In the genomic region with DNA sequence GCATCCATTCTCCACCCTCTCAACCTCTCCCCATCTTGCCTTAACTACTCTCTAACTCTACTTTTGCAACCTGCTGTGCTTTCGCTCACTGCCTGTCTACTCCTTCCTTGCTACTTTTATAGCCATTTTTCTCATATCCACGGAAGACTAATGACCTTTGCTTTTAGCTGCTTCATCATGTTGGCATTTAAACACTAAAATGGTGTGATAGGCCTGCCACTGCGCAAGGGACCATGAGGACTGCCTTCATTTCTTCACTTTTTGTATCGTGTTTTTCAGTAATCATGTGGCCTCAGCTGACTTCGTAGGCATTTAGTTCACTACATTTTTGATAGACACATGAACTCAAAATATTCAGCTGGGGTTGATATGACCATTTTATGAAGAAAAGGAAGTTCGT, we compare ENCODE assay signal across 19 cellular contexts.
A peak's percentile ranks its signal among the peaks of the same experiment; 100 is the strongest.
DNase-seq lines count a peak whose midpoint lies in the region; ATAC-seq, FAIRE-seq and TF ChIP-seq lines count a peak whose summit lies in the region.
"Had no signal": no experiment of that assay in that cellular context is flagged by ENCODE, and none has a peak within 500 bp of the region (broad histone marks: within the 10 kb centered on the region; RNA-seq: fewer than 3 reads in every experiment).

No MANE protein-coding gene starts in this region.

- FAIRE-seq in K562 (lab: Jason Lieb, UNC): peak; percentile 78
- FAIRE-seq: D721Med, G401.6, GM12891, GM19239, H54 had no signal

- ATAC-seq in K562 (peak; percentile 37), heart left ventricle (no peak)

- H3K4me1 Mint-ChIP-seq in nephron progenitor cell: peaks cover 5% of the 10 kb centered on the region
- H3K4me1 Mint-ChIP-seq: CD4-positive, CD25-positive, alpha-beta regulatory T cell; CD8-positive, alpha-beta memory T cell had no signal

- no peaks in the 10 kb centered on the region for H3K79me1 ChIP-seq in trophoblast cell (ENCODE audit: low read length)

- no peaks in the 10 kb centered on the region for H3K9me3 ChIP-seq in K562 (replicated peaks; ENCODE audit: control insufficient read depth, insufficient read depth, low read depth, low read length)
- H3K9me3 ChIP-seq in trophoblast cell (ENCODE audit: insufficient read depth, low read depth, low read length): no peaks in the 10 kb centered on the region
- H3K9me3 ChIP-seq in heart left ventricle: peaks cover 0 to 8% (median 0%) of the 10 kb centered on the region in 12 donors
- peaks cover 0 to 2% (median 0%) of the 10 kb centered on the region in 4 donors for H3K9me3 ChIP-seq in sigmoid colon
- H3K9me3 ChIP-seq: BE2C had no signal

- H3K27me3 Mint-ChIP-seq in nephron progenitor cell (ENCODE audit: low read depth, poor library complexity): no peaks in the 10 kb centered on the region

- H3K9ac ChIP-seq in K562 (ENCODE audit: insufficient read depth in 1 of 2, low read depth in 2 of 2, low read length in 2 of 2) (peak overlapping the region in 1 of 2 experiments; percentile 33; a peak in 1 of 4 replicates), trophoblast cell (ENCODE audit: low read length) (no peak overlapping the region)

- DNase-seq in K562 (ENCODE audit: extremely low read depth in 1 of 4, low spot score in 3 of 4) (no peak), nephron progenitor cell (no peak), trophoblast cell (no peak), foreskin fibroblast (no peak), heart left ventricle (no peak), iPS-NIHi11 (ENCODE audit: low spot score) (no peak), sigmoid colon (no peak)
- DNase-seq: ACHN; BE2C; C1 segment of cervical spinal cord; CD4-positive, CD25-positive, alpha-beta regulatory T cell; CD8-positive, alpha-beta memory T cell; COR-L47; HCEC 1CT had no signal

- no peak overlapping the region for H3K14ac ChIP-seq in trophoblast cell (ENCODE audit: low read length)

- H3K4me3 ChIP-seq in K562: no peak overlapping the region
- H3K4me3 ChIP-seq in trophoblast cell (ENCODE audit: low read depth, low read length): no peak overlapping the region
- H3K4me3 ChIP-seq in foreskin fibroblast (ENCODE audit: low read depth in 1 of 2, low read length in 2 of 2): no peak overlapping the region
- H3K4me3 ChIP-seq in heart left ventricle: no peak overlapping the region
- no peak overlapping the region for H3K4me3 ChIP-seq in sigmoid colon

- H3K4ac ChIP-seq in trophoblast cell (ENCODE audit: low read depth, low read length): no peak overlapping the region

- no peak overlapping the region for H2BK5ac ChIP-seq in trophoblast cell (ENCODE audit: low read depth, low read length, poor library complexity)

- no peak for TF ChIP-seq POLR2A in K562 (conservative IDR thresholded peaks at IDR 0.05)
- TF ChIP-seq POLR2A in heart left ventricle (IDR thresholded peaks at IDR 0.05): no peak
- no peak for TF ChIP-seq POLR2A in sigmoid colon (IDR thresholded peaks at IDR 0.05)

- H3K9me1 ChIP-seq in K562 (ENCODE audit: control insufficient read depth, insufficient read depth, low read length): no peaks in the 10 kb centered on the region

- H3K4me2 ChIP-seq in K562 (ENCODE audit: insufficient read depth, low read length) (peak overlapping the region; percentile 36; the same call in 1 of the 2 replicates), trophoblast cell (ENCODE audit: low read length) (no peak overlapping the region)

- H4K20me1 ChIP-seq in K562 (replicated peaks; ENCODE audit: control insufficient read depth, insufficient read depth, low read length): no peaks in the 10 kb centered on the region

- peaks cover 7% of the 10 kb centered on the region for H3K9me3 Mint-ChIP-seq in nephron progenitor cell

- H3K36me3 Mint-ChIP-seq in nephron progenitor cell (ENCODE audit: low read depth): no peaks in the 10 kb centered on the region
- H3K36me3 Mint-ChIP-seq: CD4-positive, CD25-positive, alpha-beta regulatory T cell; CD8-positive, alpha-beta memory T cell had no signal

- H3K27me3 ChIP-seq in K562 (ENCODE audit: control insufficient read depth in 2 of 2, insufficient read depth in 2 of 2, low read length in 2 of 2) (no peaks in the 10 kb centered on the region), trophoblast cell (ENCODE audit: insufficient read depth, low read length) (no peaks in the 10 kb centered on the region), heart left ventricle (no peaks in the 10 kb centered on the region), sigmoid colon (no peaks in the 10 kb centered on the region)
- H3K27me3 ChIP-seq: BE2C had no signal

- H3K36me3 ChIP-seq in K562 (ENCODE audit: control insufficient read depth, insufficient read depth, low read length): no peaks in the 10 kb centered on the region
- no peaks in the 10 kb centered on the region for H3K36me3 ChIP-seq in trophoblast cell (ENCODE audit: control insufficient read depth in 1 of 2, insufficient read depth in 2 of 2, low read length in 2 of 2)
- H3K36me3 ChIP-seq in heart left ventricle: no peaks in the 10 kb centered on the region
- H3K36me3 ChIP-seq in sigmoid colon: no peaks in the 10 kb centered on the region
- H3K36me3 ChIP-seq: BE2C had no signal

- peak overlapping the region; percentile 1 for H3K27ac Mint-ChIP-seq in nephron progenitor cell
- H3K27ac Mint-ChIP-seq: CD4-positive, CD25-positive, alpha-beta regulatory T cell; CD8-positive, alpha-beta memory T cell had no signal

- peak overlapping the region; percentile 90 for H3K27ac ChIP-seq in K562 (ENCODE audit: extremely low read depth, low read depth, low read length)
- H3K27ac ChIP-seq in trophoblast cell (ENCODE audit: low read depth, low read length): no peak overlapping the region
- no peak overlapping the region for H3K27ac ChIP-seq in heart left ventricle
- no peak overlapping the region for H3K27ac ChIP-seq in sigmoid colon

- no peak overlapping the region for H2BK120ac ChIP-seq in trophoblast cell (ENCODE audit: insufficient read depth, low read length, poor library complexity)

- POLR2A ChIA-PET in K562 (lab: Yijun Ruan, JAX): interaction anchor here (0.9 to 1.5 kb wide), 3 partner anchors 9 to 16 kb away, joined by 3 to 4 read pairs (median 4); no protein-coding TSS in a partner anchor

- no peak overlapping the region for H3K18ac ChIP-seq in trophoblast cell (ENCODE audit: low read length)

- TF ChIP-seq EP300 in K562 (IDR thresholded peaks at IDR 0.05; ENCODE audit: low read length) (no peak), sigmoid colon (IDR thresholded peaks at IDR 0.05) (no peak)

- H2BK12ac ChIP-seq in trophoblast cell (ENCODE audit: low read length): no peak overlapping the region

- in situ Hi-C loops in K562 (cut with MboI): no loop called here

- 54% methylated on average over 6 of the region's 6 CpGs for WGBS in K562 (ENCODE audit: insufficient coverage, low coverage, missing lambda C conversion rate)
- WGBS in trophoblast cell (ENCODE audit: extremely low coverage, insufficient coverage, insufficient read length): no CpG with 5 or more reads among the region's 6 CpGs
- 78 to 85% (median 81%) methylated on average over 6 of the region's 6 CpGs for WGBS in heart left ventricle, 4 donors
- WGBS in sigmoid colon, 2 donors: 81 to 87% methylated on average over 6 of the region's 6 CpGs

- no peak overlapping the region for H4K12ac ChIP-seq in trophoblast cell (ENCODE audit: low read depth, low read length)

- intact Hi-C loops in K562 (cut with micrococcal nuclease): loop anchor here (10.0 kb wide), 1 partner anchor 248 kb away; a partner anchor contains a TSS
- intact Hi-C loops in heart left ventricle (cut with DNase I): no loop called here
- intact Hi-C loops in sigmoid colon (cut with DNase I): no loop called here

- peak overlapping the region; percentile 76 for H3K23ac ChIP-seq in trophoblast cell (ENCODE audit: low read length)

- TF ChIP-seq RAD21 in K562 (CRISPR knock-in tag; conservative IDR thresholded peaks at IDR 0.05 in 1 of 2, IDR thresholded peaks at IDR 0.05 in 1 of 2): no peak

- BruUV-seq in K562 (replicated peaks; lab: Mats Ljungman, UMichigan): no TSS peak

- TF ChIP-seq CTCF in K562 (IDR thresholded peaks at IDR 0.05 in 2 of 3, conservative IDR thresholded peaks at IDR 0.05 in 1 of 3; ENCODE audit: insufficient read depth in 2 of 3, low read depth in 1 of 3, low read length in 3 of 3): no peak
- no peak for TF ChIP-seq CTCF in nephron progenitor cell (IDR thresholded peaks at IDR 0.05)
- no peak for TF ChIP-seq CTCF in foreskin fibroblast (IDR thresholded peaks at IDR 0.05; ENCODE audit: low read depth, low read length)
- no peak for TF ChIP-seq CTCF in heart left ventricle (IDR thresholded peaks at IDR 0.05)
- no peak for TF ChIP-seq CTCF in sigmoid colon (IDR thresholded peaks at IDR 0.05)

- H3K4me3 Mint-ChIP-seq in nephron progenitor cell: no peak overlapping the region
- H3K4me3 Mint-ChIP-seq: CD4-positive, CD25-positive, alpha-beta regulatory T cell; CD8-positive, alpha-beta memory T cell had no signal

- no peak overlapping the region for H4K8ac ChIP-seq in trophoblast cell (ENCODE audit: low read depth, low read length)

- no peaks in the 10 kb centered on the region for H3K79me2 ChIP-seq in K562 (ENCODE audit: control insufficient read depth, insufficient read depth, low read length)
- no peaks in the 10 kb centered on the region for H3K79me2 ChIP-seq in trophoblast cell (ENCODE audit: control insufficient read depth, insufficient read depth, low read length, poor library complexity)

- H3K4me1 ChIP-seq in K562 (replicated peaks in 1 of 2; ENCODE audit: control insufficient read depth in 2 of 2, insufficient read depth in 2 of 2, low read length in 2 of 2) (peaks cover 0 to 29% of the 10 kb centered on the region in 2 experiments; a peak in 3 of 5 replicates), trophoblast cell (ENCODE audit: control insufficient read depth in 1 of 2, insufficient read depth in 2 of 2, low read length in 2 of 2) (no peaks in the 10 kb centered on the region), heart left ventricle (no peaks in the 10 kb centered on the region), sigmoid colon (no peaks in the 10 kb centered on the region)
- H3K4me1 ChIP-seq: BE2C had no signal

- H4K91ac ChIP-seq in trophoblast cell (ENCODE audit: low read depth, low read length): no peak overlapping the region

- no peak overlapping the region for H2AK5ac ChIP-seq in trophoblast cell (ENCODE audit: low read length)

- CTCF ChIA-PET in K562 (lab: Yijun Ruan, JAX; ENCODE audit: low intra/inter-chr PET ratio): no interaction called here

- H2AFZ ChIP-seq in K562 (ENCODE audit: low read depth, low read length) (peak overlapping the region; percentile 91), trophoblast cell (ENCODE audit: insufficient read depth, low read length, poor library complexity) (no peak overlapping the region)

TF ChIP-seq in K562, 482 proteins besides CTCF, POLR2A, EP300 and RAD21 (continues in another document):
- TF ChIP-seq NR4A1 (CRISPR knock-in tag; IDR thresholded peaks at IDR 0.05): no peak
- TF ChIP-seq NR4A1 (tag; IDR thresholded peaks at IDR 0.05): 0 out of 2 replicates have a peak, but pooled peaks have one; percentile 47
- no peak for TF ChIP-seq ZNF561 (CRISPR knock-in tag; conservative IDR thresholded peaks at IDR 0.05)
